ENCODE assay signal across 17 cellular contexts in the genomic region with DNA sequence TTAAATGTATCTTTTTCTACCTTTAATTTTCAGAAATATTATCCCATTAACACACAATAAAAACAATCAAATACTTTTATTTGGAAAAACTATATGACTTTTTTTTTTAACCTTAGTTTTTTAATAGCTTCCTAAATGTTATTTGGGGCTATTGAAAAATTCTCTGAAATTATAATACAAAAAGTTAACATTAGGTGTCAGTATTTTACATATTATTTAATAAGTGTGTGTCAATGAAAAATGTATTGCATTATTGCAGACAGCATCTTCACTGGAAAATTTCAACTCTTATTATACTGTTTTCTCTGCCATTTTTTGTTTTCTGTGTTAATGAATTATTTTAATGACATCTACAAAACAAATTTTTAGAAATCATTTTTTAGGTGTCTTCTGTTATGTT. TPM values are rescaled to one million over a fixed set of nuclear protein-coding genes. Genes with fewer than 3 reads are reported as not detected.
"Had no signal": no experiment of that assay in that cellular context is flagged by ENCODE, and none has a peak within 500 bp of the region (broad histone marks: within the 10 kb centered on the region; RNA-seq: fewer than 3 reads in every experiment).

No MANE protein-coding gene starts in this region.

- H3K27me3 ChIP-seq: body of pancreas, dorsolateral prefrontal cortex, esophagus muscularis mucosa, neutrophil, transverse colon had no signal

- H3K4me3 ChIP-seq: body of pancreas, dorsolateral prefrontal cortex, esophagus muscularis mucosa, transverse colon had no signal

- H3K36me3 ChIP-seq: esophagus muscularis mucosa, neutrophil, transverse colon had no signal

- H3K4me1 ChIP-seq: body of pancreas, esophagus muscularis mucosa, transverse colon had no signal

- H3K9me3 ChIP-seq: body of pancreas, neutrophil, transverse colon had no signal

- H3K27ac ChIP-seq: body of pancreas, dorsolateral prefrontal cortex, esophagus muscularis mucosa, neutrophil, transverse colon had no signal

- DNase-seq: activated B cell treated with CpG ODN at 0.5 μM for 24 hours; activated CD4-positive, alpha-beta T cell treated with anti-CD3 and anti-CD28 coated beads, Interleukin-2, amount 10 ng/mL, durations not matched to agents 24 days and 14 days; activated naive CD4-positive, alpha-beta T cell treated with anti-CD3 and anti-CD28 coated beads for 36 hours; body of pancreas; dorsolateral prefrontal cortex; head of caudate nucleus; mammary epithelial cell; right cardiac atrium; stimulated activated CD4-positive, alpha-beta T cell treated with anti-CD3 and anti-CD28 coated beads, Interleukin-1b, Interleukin-23, amount 100 ng/mL, for 48 hours; T-cell; T1000; transverse colon had no signal

- ATAC-seq: body of pancreas; naive thymus-derived CD8-positive, alpha-beta T cell; right cardiac atrium; stimulated activated memory B cell treated with anti-CD40 and anti-IgM and Interleukin-4, amounts not matched to agents 10 μg/mL and 1 μg/mL and 100 μg/mL, for 72 hours; T-cell had no signal

RNA-seq across cellular contexts. Expression of gene ARHGAP15, which starts 51.1 kb away (rescaled TPM):
- total RNA-seq: mammary epithelial cell, progenitor cell of endocrine pancreas had no signal
- polyA plus RNA-seq: mammary epithelial cell had no signal
